In genomic region chr15:78070049-78070698, GRCh38 we compare ENCODE assay signal across 11 cellular contexts. TPM values are rescaled to one million over a fixed set of nuclear protein-coding genes. Genes with fewer than 3 reads are reported as not detected.
DNase-seq lines count a peak whose midpoint lies in the region; ATAC-seq and TF ChIP-seq lines count a peak whose summit lies in the region.
"Had no signal": no experiment of that assay in that cellular context is flagged by ENCODE, and none has a peak within 500 bp of the region (broad histone marks: within the 10 kb centered on the region; RNA-seq: fewer than 3 reads in every experiment).

No MANE protein-coding gene starts in this region.

- H3F3A ChIP-seq in PC-3 (ENCODE audit: low read length, unreplicated experiment), result no peaks in the 10 kb centered on the region

- H3K9me3 ChIP-seq in PC-3 (ENCODE audit: low read length), result no peaks in the 10 kb centered on the region
- no peaks in the 10 kb centered on the region for H3K9me3 ChIP-seq in skeletal muscle satellite cell (replicated peaks; ENCODE audit: low read length)

- no peaks in the 10 kb centered on the region for H3K36me3 ChIP-seq in PC-3 (ENCODE audit: low read depth, low read length)
- no peaks in the 10 kb centered on the region for H3K36me3 ChIP-seq in skeletal muscle satellite cell (ENCODE audit: insufficient read depth, low read length)

- H3K9me2 ChIP-seq in PC-3 (replicated peaks; ENCODE audit: low read length), result no peaks in the 10 kb centered on the region

- H3K9ac ChIP-seq in PC-3 (ENCODE audit: low read length), result no peak overlapping the region
- H3K9ac ChIP-seq in skeletal muscle satellite cell (ENCODE audit: low read depth, low read length), result no peak overlapping the region

- POLR2A ChIA-PET in PC-3 (lab: Charles Lee; ENCODE audit: unreplicated experiment), result no interaction called here

- H3K79me2 ChIP-seq in PC-3 (ENCODE audit: low read length), result peaks cover 96% of the 10 kb centered on the region

- intact Hi-C loops in PC-3 (cut with micrococcal nuclease), result loop anchor here (10.0 kb wide), 1 partner anchor 65 kb away; no protein-coding TSS in a partner anchor

- peak overlapping the region; percentile 38 for H3K27ac ChIP-seq in PC-3 (ENCODE audit: low read length)

- peaks cover 37% of the 10 kb centered on the region for H3K4me1 ChIP-seq in PC-3 (ENCODE audit: insufficient read depth, low read length)
- H3K4me1 ChIP-seq in skeletal muscle satellite cell (ENCODE audit: control insufficient read depth, insufficient read depth, low read length), result peaks cover 87% of the 10 kb centered on the region

- ATAC-seq in PC-3 (peak; percentile 55; the same call in 1 of the 2 replicates), HG03432 (IDR thresholded peaks at IDR 0.05; ENCODE audit: unreplicated experiment) (no peak)

- no TSS peak for BruUV-seq in PC-3 (replicated peaks; lab: Mats Ljungman, UMichigan)

- no peak overlapping the region for H2AFZ ChIP-seq in PC-3 (ENCODE audit: low read length)

- DNase-seq in GDM1 (lab: John Stamatoyannopoulos, UW) (peak; percentile 67), PC-3 (peak; percentile 45), T1000 (lab: John Stamatoyannopoulos, UW) (no peak), OCI-M2 (lab: John Stamatoyannopoulos, UW; ENCODE audit: unreplicated experiment) (no peak), NCI-H1694 (lab: John Stamatoyannopoulos, UW) (no peak)
- peak; percentile 42 for DNase-seq in central memory CD4-positive, alpha-beta T cell
- DNase-seq: amniotic stem cell, MG63 had no signal

- no peak for TF ChIP-seq CTCF in PC-3 (conservative IDR thresholded peaks at IDR 0.05; ENCODE audit: low read depth, low read length)

- no peaks in the 10 kb centered on the region for H4K20me1 ChIP-seq in PC-3 (ENCODE audit: low read length)

- H3K27me3 ChIP-seq in PC-3 (ENCODE audit: low read length), result no peaks in the 10 kb centered on the region
- no peaks in the 10 kb centered on the region for H3K27me3 ChIP-seq in skeletal muscle satellite cell (ENCODE audit: control insufficient read depth, insufficient read depth, low read length)
- H3K27me3 ChIP-seq: MG63 had no signal

- H3K4me3 ChIP-seq in PC-3 (ENCODE audit: low read length), result no peak overlapping the region
- no peak overlapping the region for H3K4me3 ChIP-seq in skeletal muscle satellite cell (ENCODE audit: low read length)
- H3K4me3 ChIP-seq: MG63 had no signal

- H3K4me2 ChIP-seq in PC-3 (ENCODE audit: low read length) (peak overlapping the region; percentile 47), skeletal muscle satellite cell (ENCODE audit: low read length) (peak overlapping the region; percentile 27)

- CTCF ChIA-PET in PC-3 (lab: Charles Lee), result no interaction called here

RNA-seq across cellular contexts. Expression of gene TBC1D2B, which starts 7.3 kb away (rescaled TPM):
- total RNA-seq in PC-3 (2014; rRNA removed), result 12.6 and 19.0 TPM in 2 replicates
- total RNA-seq in skeletal muscle satellite cell (2012; rRNA removed), result 17.3 and 21.0 TPM in 2 replicates

RNA-seq across cellular contexts. Expression of gene SH2D7, which starts 22.2 kb away (rescaled TPM):
- not detected in 2 replicates for total RNA-seq in PC-3 (2014; rRNA removed)
- total RNA-seq in skeletal muscle satellite cell (2012; rRNA removed), result not detected in 2 replicates
- total RNA-seq: lower leg skin had no signal

Comparison
In these comparisons a context has a peak if more than half of its experiments do, and no peak if none do; other contexts are left out.
1. DNase-seq: peak in GDM1 (single experiment), PC-3 (single experiment) and central memory CD4-positive, alpha-beta T cell (single experiment); none in T1000 (single experiment), OCI-M2 (single experiment) and NCI-H1694 (single experiment).